In genomic region chr11:60700689-60701508, GRCh38 we compare ENCODE assay signal across 8 cellular contexts. TPM values are rescaled to one million over a fixed set of nuclear protein-coding genes. Genes with fewer than 3 reads are reported as not detected.
DNase-seq lines count a peak whose midpoint lies in the region; ATAC-seq and TF ChIP-seq lines count a peak whose summit lies in the region.

No MANE protein-coding gene starts in this region.

- H3K4me1 ChIP-seq in mesendoderm (ENCODE audit: control insufficient read depth, low read depth, low read length) (no peaks in the 10 kb centered on the region), uterus (no peaks in the 10 kb centered on the region), aorta (ENCODE audit: control insufficient read depth in 1 of 2, insufficient read depth in 2 of 2, low read length in 2 of 2) (no peaks in the 10 kb centered on the region)

- no peak overlapping the region for H3K4me2 ChIP-seq in mesendoderm (ENCODE audit: low read length)

- in situ Hi-C loops in astrocyte of the cerebellum (cut with HindIII; ENCODE audit: low sequenced_read_pairs), result no loop called here

- H2BK120ac ChIP-seq in mesendoderm (ENCODE audit: low read depth, low read length), result no peak overlapping the region

- no peak for TF ChIP-seq POLR2A in uterus (IDR thresholded peaks at IDR 0.05)

- no peak for ATAC-seq in aorta (ENCODE audit: low FRiP score)

- no peaks in the 10 kb centered on the region for H3K79me1 ChIP-seq in mesendoderm (ENCODE audit: low read length)

- H3K27me3 ChIP-seq in mesendoderm (ENCODE audit: insufficient read depth, low read length, poor library complexity), result no peaks in the 10 kb centered on the region
- no peaks in the 10 kb centered on the region for H3K27me3 ChIP-seq in uterus
- no peaks in the 10 kb centered on the region for H3K27me3 ChIP-seq in aorta (ENCODE audit: control insufficient read depth in 1 of 2, insufficient read depth in 2 of 2, low read length in 1 of 2)

- no peak overlapping the region for H3K4ac ChIP-seq in mesendoderm (ENCODE audit: low read depth, low read length)

- TF ChIP-seq CTCF in GM12865 (IDR thresholded peaks at IDR 0.05; ENCODE audit: insufficient read depth, low read depth, low read length, missing control alignments) (peak; percentile 49), astrocyte of the cerebellum (IDR thresholded peaks at IDR 0.05; ENCODE audit: low read depth, low read length, missing control alignments) (peak; percentile 40), uterus (IDR thresholded peaks at IDR 0.05) (no peak)

- peak overlapping the region; percentile 51 for H3K9ac ChIP-seq in mesendoderm (ENCODE audit: low read length)

- no peak overlapping the region for H2BK5ac ChIP-seq in mesendoderm (ENCODE audit: low read length)

- no peaks in the 10 kb centered on the region for H3K9me3 ChIP-seq in uterus
- no peaks in the 10 kb centered on the region for H3K9me3 ChIP-seq in aorta (ENCODE audit: control insufficient read depth, low read length)

- H4K8ac ChIP-seq in mesendoderm (ENCODE audit: low read depth, low read length), result no peak overlapping the region

- H3K56ac ChIP-seq in mesendoderm (ENCODE audit: low read length), result peak overlapping the region; percentile 66

- H3K79me2 ChIP-seq in mesendoderm (ENCODE audit: control insufficient read depth, insufficient read depth, low read length), result no peaks in the 10 kb centered on the region

- intact Hi-C loops in uterus (cut with DNase I; ENCODE audit: low total_unique reads) (no loop called here), aorta (cut with DNase I) (no loop called here)

- no peak overlapping the region for H2AK5ac ChIP-seq in mesendoderm (ENCODE audit: low read length)

- no peak overlapping the region for H2BK15ac ChIP-seq in mesendoderm (replicated peaks; ENCODE audit: low read depth)

- no peak overlapping the region for H3K23ac ChIP-seq in mesendoderm (ENCODE audit: low read length)

- no peak overlapping the region for H3K27ac ChIP-seq in mesendoderm (ENCODE audit: low read depth, low read length)
- no peak overlapping the region for H3K27ac ChIP-seq in uterus
- no peak overlapping the region for H3K27ac ChIP-seq in aorta (ENCODE audit: low read depth in 1 of 2, low read length in 2 of 2)

- H3K4me3 ChIP-seq in GM12865 (ENCODE audit: low read depth, low read length) (no peak overlapping the region), astrocyte of the cerebellum (ENCODE audit: low read depth, low read length) (no peak overlapping the region), mesendoderm (ENCODE audit: low read length) (no peak overlapping the region), uterus (no peak overlapping the region), aorta (ENCODE audit: low read length in 2 of 2) (no peak overlapping the region)

- DNase-seq in GM12865 (ENCODE audit: low read depth), result peak; percentile 66
- peak; percentile 88 for DNase-seq in NCI-H1092 (lab: John Stamatoyannopoulos, UW)
- DNase-seq in astrocyte of the cerebellum (ENCODE audit: low read depth), result no peak
- DNase-seq in mesendoderm, result peak; percentile 79
- DNase-seq in uterus, result no peak
- DNase-seq in aorta, result no peak
- no peak for DNase-seq in stimulated activated naive CD4-positive, alpha-beta T cell (lab: John Stamatoyannopoulos, UW)
- no peak for DNase-seq in AG08395 (ENCODE audit: low spot score)

- H3K36me3 ChIP-seq in mesendoderm (ENCODE audit: control insufficient read depth, insufficient read depth, low read length) (no peaks in the 10 kb centered on the region), uterus (no peaks in the 10 kb centered on the region), aorta (ENCODE audit: control insufficient read depth in 1 of 2, insufficient read depth in 2 of 2, low read length in 1 of 2) (no peaks in the 10 kb centered on the region)

- peak overlapping the region; percentile 63 for H3K18ac ChIP-seq in mesendoderm (ENCODE audit: low read length)

- H4K5ac ChIP-seq in mesendoderm (ENCODE audit: low read length), result peak overlapping the region; percentile 30

- WGBS in mesendoderm (ENCODE audit: extremely low coverage, insufficient coverage, low lambda C conversion rate), result no CpG with 5 or more reads among the region's 15 CpGs
- 44 to 55% methylated on average over 15 of the region's 15 CpGs for WGBS in aorta, 2 donors

RNA-seq across cellular contexts. Expression of gene MS4A8, which starts 1.5 kb away (rescaled TPM):
- not detected for polyA plus RNA-seq in mesendoderm (2013, experiment 1 of 2)
- not detected for polyA plus RNA-seq in mesendoderm (2013, experiment 2 of 2)
- 1 to 10 TPM in 2 of 4 donors, under 1 TPM in 1, not detected in 1; 0.98 to 9.5 (median 2.1) TPM for total RNA-seq in uterus
- total RNA-seq in aorta, result not detected
- 10 to 100 TPM in 1 of 2 donors, not detected in 1; 17.9 TPM for polyA plus RNA-seq in aorta

RNA-seq across cellular contexts. Expression of gene MS4A18, which starts 23.6 kb away (rescaled TPM):
- polyA plus RNA-seq in mesendoderm (2013, experiment 1 of 2), result not detected
- polyA plus RNA-seq in mesendoderm (2013, experiment 2 of 2), result not detected
- total RNA-seq in uterus (not detected), aorta (not detected)
- polyA plus RNA-seq in aorta, result not detected

RNA-seq across cellular contexts. Expression of gene MS4A15, which starts 55.8 kb away (rescaled TPM):
- 0.22 TPM for polyA plus RNA-seq in mesendoderm (2013, experiment 1 of 2)
- polyA plus RNA-seq in mesendoderm (2013, experiment 2 of 2), result 0.20 TPM
- total RNA-seq in uterus, result not detected
- not detected for total RNA-seq in aorta
- polyA plus RNA-seq in aorta, result under 1 TPM; 0.05 to 0.38 TPM

Comparison
In these comparisons a context has a peak if more than half of its experiments do, and no peak if none do; other contexts are left out.
1. DNase-seq: peak in GM12865 (single experiment), NCI-H1092 (single experiment) and mesendoderm (single experiment); none in astrocyte of the cerebellum (single experiment), uterus (0 of 2), aorta (0 of 2), stimulated activated naive CD4-positive, alpha-beta T cell (0 of 6) and AG08395 (single experiment).
2. CTCF ChIP-seq: peak in GM12865 (single experiment) and astrocyte of the cerebellum (single experiment); none in uterus (0 of 4).